Comparison of ENCODE assay signal across 1 cellular context in the genomic region with DNA sequence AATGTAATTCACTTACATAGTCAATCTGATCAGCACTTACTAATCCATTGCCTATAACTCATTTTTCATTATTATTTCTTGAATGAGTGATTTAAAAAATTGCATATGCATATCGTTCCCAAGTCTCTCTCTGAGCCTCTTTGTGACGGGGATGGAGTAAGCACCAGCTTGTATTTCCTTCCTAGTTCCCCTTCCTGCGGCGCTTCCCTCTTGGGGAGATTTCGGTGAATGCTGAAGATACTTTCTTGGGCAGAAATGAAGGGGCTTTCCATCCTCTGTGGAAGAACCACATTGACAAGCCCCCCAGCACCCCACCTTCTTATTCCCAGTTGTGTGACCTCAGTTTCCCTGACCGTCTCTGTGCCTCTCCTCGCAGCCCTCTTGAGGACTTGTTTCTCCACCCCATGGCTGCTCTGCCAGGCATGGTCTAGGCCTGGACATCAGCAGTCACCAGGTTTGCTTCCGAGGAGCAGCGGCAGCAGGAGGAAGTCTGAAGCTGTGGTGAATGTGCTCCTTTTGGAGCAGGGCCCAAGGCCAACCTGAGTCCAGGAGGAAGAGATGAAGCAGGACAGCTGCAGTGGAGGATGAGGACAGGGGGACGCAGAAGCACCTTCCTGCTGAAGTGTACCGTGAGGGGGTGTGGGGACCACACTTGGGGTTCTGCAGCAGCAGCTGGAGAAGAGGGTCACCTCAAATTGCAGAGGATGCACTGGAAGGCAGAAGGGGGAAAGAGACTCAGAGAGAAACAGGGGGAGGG.
TF ChIP-seq lines count a peak whose summit lies in the region.

No MANE protein-coding gene starts in this region.

TF ChIP-seq in H1, 55 proteins besides CTCF, POLR2A, EP300 and RAD21:
- TF ChIP-seq NANOG (IDR thresholded peaks at IDR 0.05; ENCODE audit: insufficient read depth, low read depth, low read length, poor library complexity, severe bottlenecking) (no peak), CHD1 (IDR thresholded peaks at IDR 0.05; ENCODE audit: low read depth, low read length) (no peak), POU5F1 (IDR thresholded peaks at IDR 0.05; ENCODE audit: low read depth, low read length) (no peak), CBX5 (IDR thresholded peaks at IDR 0.05; ENCODE audit: low read depth, low read length) (no peak), YY1 (IDR thresholded peaks at IDR 0.05; ENCODE audit: low read depth, low read length) (no peak), TAF7 (optimal IDR thresholded peaks at IDR 0.05; ENCODE audit: borderline replicate concordance, low read depth, low read length) (no peak), SP1 (IDR thresholded peaks at IDR 0.05; ENCODE audit: low read depth, low read length) (no peak), BRCA1 (IDR thresholded peaks at IDR 0.05; ENCODE audit: low read depth, low read length) (no peak), SIN3A (conservative IDR thresholded peaks at IDR 0.05 in 1 of 2, IDR thresholded peaks at IDR 0.05 in 1 of 2; ENCODE audit: low read depth in 1 of 2, low read length in 2 of 2) (no peak), EZH2 (IDR thresholded peaks at IDR 0.05; ENCODE audit: low read depth, low read length, severe bottlenecking) (no peak), RFX5 (IDR thresholded peaks at IDR 0.05; ENCODE audit: borderline replicate concordance, low read depth, low read length) (no peak), BCL11A (IDR thresholded peaks at IDR 0.05; ENCODE audit: low read depth in 2 of 2, low read length in 2 of 2) (no peak), RXRA (IDR thresholded peaks at IDR 0.05; ENCODE audit: insufficient read depth, low read depth, low read length) (no peak), TBP (IDR thresholded peaks at IDR 0.05; ENCODE audit: low read depth, low read length) (no peak), SP2 (IDR thresholded peaks at IDR 0.05; ENCODE audit: low read length) (no peak), SIX5 (IDR thresholded peaks at IDR 0.05; ENCODE audit: low read depth, low read length) (no peak), CREB1 (IDR thresholded peaks at IDR 0.05) (no peak)
